Comparison of ENCODE assay signal across 10 cellular contexts in genomic region chr2:10332402-10333246, GRCh38. TPM values are rescaled to one million over a fixed set of nuclear protein-coding genes. Genes with fewer than 3 reads are reported as not detected.
DNase-seq lines count a peak whose midpoint lies in the region; ATAC-seq, FAIRE-seq and TF ChIP-seq lines count a peak whose summit lies in the region.
"Had no signal": no experiment of that assay in that cellular context is flagged by ENCODE, and none has a peak within 500 bp of the region (broad histone marks: within the 10 kb centered on the region; RNA-seq: fewer than 3 reads in every experiment).

No MANE protein-coding gene starts in this region.

- H3K4me1 Mint-ChIP-seq in CD4-positive, CD25-positive, alpha-beta regulatory T cell, result peaks cover 1 to 83% (median 50%) of the 10 kb centered on the region in 4 donors
- peaks cover 43% of the 10 kb centered on the region for H3K4me1 Mint-ChIP-seq in astrocyte (ENCODE audit: low read depth, unreplicated experiment)

- H3K27ac ChIP-seq in CD4-positive, CD25-positive, alpha-beta regulatory T cell (ENCODE audit: insufficient read depth, low read length, poor library complexity, severe bottlenecking), result peak overlapping the region; percentile 84
- H3K27ac ChIP-seq in IMR-90 (ENCODE audit: insufficient read depth, low read length), result no peak overlapping the region
- no peak overlapping the region for H3K27ac ChIP-seq in astrocyte (ENCODE audit: low read depth, low read length)
- H3K27ac ChIP-seq: ovary, thoracic aorta had no signal

- H3K9ac ChIP-seq in IMR-90 (ENCODE audit: low read depth, low read length) (no peak overlapping the region), astrocyte (ENCODE audit: low read length) (peak overlapping the region; percentile 5)

- H3K27ac Mint-ChIP-seq in CD4-positive, CD25-positive, alpha-beta regulatory T cell, result peak overlapping the region; percentile 98 to 100 (median 99)
- peak overlapping the region; percentile 60 for H3K27ac Mint-ChIP-seq in astrocyte (ENCODE audit: unreplicated experiment)

- peaks cover 0 to 5% of the 10 kb centered on the region in 2 experiments for H3K9me3 ChIP-seq in CD4-positive, CD25-positive, alpha-beta regulatory T cell (ENCODE audit: control insufficient read depth in 2 of 2, low read length in 2 of 2)
- H3K9me3 ChIP-seq in IMR-90 (ENCODE audit: control insufficient read depth, insufficient read depth, low read length), result peaks cover 5% of the 10 kb centered on the region
- peaks cover 6% of the 10 kb centered on the region for H3K9me3 ChIP-seq in astrocyte (ENCODE audit: insufficient read depth, low read depth, low read length)
- peaks cover 3% of the 10 kb centered on the region for H3K9me3 ChIP-seq in neuron (ENCODE audit: low read length)
- H3K9me3 ChIP-seq: ovary, thoracic aorta had no signal

- TF ChIP-seq RAD21 in IMR-90 (IDR thresholded peaks at IDR 0.05; ENCODE audit: low read length), result no peak

- H3K14ac ChIP-seq in IMR-90 (replicated peaks; ENCODE audit: low read depth, low read length), result no peak overlapping the region

- H3K27me3 Mint-ChIP-seq in CD4-positive, CD25-positive, alpha-beta regulatory T cell, result no peaks in the 10 kb centered on the region
- no peaks in the 10 kb centered on the region for H3K27me3 Mint-ChIP-seq in astrocyte (ENCODE audit: low read depth, unreplicated experiment)

- no peak overlapping the region for H3K4me3 ChIP-seq in CD4-positive, CD25-positive, alpha-beta regulatory T cell (ENCODE audit: low read depth, low read length)
- H3K4me3 ChIP-seq in IMR-90 (ENCODE audit: insufficient read depth, low read depth, low read length), result no peak overlapping the region
- no peak overlapping the region for H3K4me3 ChIP-seq in astrocyte (ENCODE audit: insufficient read depth, low read depth, low read length)
- H3K4me3 ChIP-seq in neuron (ENCODE audit: low read length), result peak overlapping the region; percentile 16
- H3K4me3 ChIP-seq: ovary, thoracic aorta had no signal

- H3K4me3 Mint-ChIP-seq in CD4-positive, CD25-positive, alpha-beta regulatory T cell, result peak overlapping the region; percentile 89 to 97 (median 92)
- H3K4me3 Mint-ChIP-seq in astrocyte (ENCODE audit: unreplicated experiment), result no peak overlapping the region

- BruUV-seq in IMR-90 (replicated peaks; lab: Mats Ljungman, UMichigan), result no TSS peak

- no peak overlapping the region for H3K18ac ChIP-seq in IMR-90 (ENCODE audit: low read depth, low read length)

- no peak overlapping the region for H2AFZ ChIP-seq in IMR-90 (replicated peaks; ENCODE audit: low read length, poor library complexity)
- H2AFZ ChIP-seq in astrocyte (ENCODE audit: low read depth, low read length), result no peak overlapping the region
- no peak overlapping the region for H2AFZ ChIP-seq in neuron (ENCODE audit: low read depth, low read length)

- intact Hi-C loops in IMR-90 (cut with micrococcal nuclease), result no loop called here

- peaks cover 21% of the 10 kb centered on the region for H3K36me3 Mint-ChIP-seq in CD4-positive, CD25-positive, alpha-beta regulatory T cell
- H3K36me3 Mint-ChIP-seq in astrocyte (ENCODE audit: low read depth, unreplicated experiment), result peaks cover 2% of the 10 kb centered on the region

- WGBS in IMR-90 (ENCODE audit: extremely low coverage in 2 of 2, insufficient read length in 1 of 2), 2 experiments, result 89% methylated on average over 1 of the region's 15 CpGs; no CpG with 5 or more reads in 1 of the 2 experiments

- DNase-seq in CD4-positive, CD25-positive, alpha-beta regulatory T cell, result no peak
- DNase-seq in IMR-90 (no peak), astrocyte (ENCODE audit: low read depth) (no peak), GM13977 (ENCODE audit: low spot score) (no peak), NCI-H510A treated with DMSO at 0.1 percent for 48 hours (lab: John Stamatoyannopoulos, UW) (no peak)
- DNase-seq: ovary had no signal

- no peak overlapping the region for H2AK9ac ChIP-seq in IMR-90 (replicated peaks; ENCODE audit: low read depth, low read length, poor library complexity)

- POLR2A ChIA-PET in IMR-90 (lab: Charles Lee; ENCODE audit: unreplicated experiment), result no interaction called here

- H4K8ac ChIP-seq in IMR-90 (ENCODE audit: low read depth in 2 of 2, low read length in 2 of 2), result no peak overlapping the region

- H4K5ac ChIP-seq in IMR-90 (ENCODE audit: low read depth, low read length), result no peak overlapping the region

- H3K9me1 ChIP-seq in IMR-90 (ENCODE audit: insufficient read depth, low read length), result peaks cover 14% of the 10 kb centered on the region

- in situ Hi-C loops in IMR-90 (cut with MboI; ENCODE audit: low sequenced_read_pairs), result no loop called here
- in situ Hi-C loops in GM13977 (cut with MboI; ENCODE audit: low pct_unique_long_range_greater_than_20kb, low sequenced_read_pairs, unreplicated experiment), result no loop called here

- peaks cover 0 to 2% (median 0%) of the 10 kb centered on the region in 7 donors for H3K9me3 Mint-ChIP-seq in CD4-positive, CD25-positive, alpha-beta regulatory T cell
- no peaks in the 10 kb centered on the region for H3K9me3 Mint-ChIP-seq in astrocyte (ENCODE audit: unreplicated experiment)

- dilution Hi-C loops in IMR-90 (cut with HindIII; ENCODE audit: low sequenced_read_pairs, unreplicated experiment), result no loop called here

- no peak overlapping the region for H3K56ac ChIP-seq in IMR-90 (ENCODE audit: extremely low read depth, insufficient read depth, low read length)

- no peak overlapping the region for H2AK5ac ChIP-seq in IMR-90 (ENCODE audit: low read depth, low read length)

- peaks cover 28 to 60% of the 10 kb centered on the region in 2 experiments for H3K79me1 ChIP-seq in IMR-90 (ENCODE audit: low read depth in 1 of 2, low read length in 2 of 2)

- peak overlapping the region; percentile 63 for H3K23ac ChIP-seq in IMR-90 (ENCODE audit: low read depth, low read length)

- H4K91ac ChIP-seq in IMR-90 (ENCODE audit: insufficient read depth, low read depth, low read length), result no peak overlapping the region

- peaks cover 77% of the 10 kb centered on the region for H3K79me2 ChIP-seq in astrocyte (ENCODE audit: insufficient read depth, low read length)

- H3K4ac ChIP-seq in IMR-90 (ENCODE audit: low read depth, low read length), result no peak overlapping the region

- no peak overlapping the region for H2BK120ac ChIP-seq in IMR-90 (ENCODE audit: low read depth, low read length)

- H2BK5ac ChIP-seq in IMR-90 (ENCODE audit: low read depth, low read length, poor library complexity, severe bottlenecking), result no peak overlapping the region

- peaks cover 5% of the 10 kb centered on the region for H3K36me3 ChIP-seq in CD4-positive, CD25-positive, alpha-beta regulatory T cell (ENCODE audit: control insufficient read depth, insufficient read depth, low read length)
- H3K36me3 ChIP-seq in IMR-90 (ENCODE audit: control insufficient read depth, insufficient read depth, low read length), result peaks cover 4% of the 10 kb centered on the region
- H3K36me3 ChIP-seq in astrocyte (ENCODE audit: insufficient read depth, low read length), result no peaks in the 10 kb centered on the region
- H3K36me3 ChIP-seq in neuron (ENCODE audit: insufficient read depth, low read length), result no peaks in the 10 kb centered on the region
- H3K36me3 ChIP-seq: ovary, thoracic aorta had no signal

- H4K20me1 ChIP-seq in IMR-90 (ENCODE audit: insufficient read depth, low read length), result peaks cover 34% of the 10 kb centered on the region
- H4K20me1 ChIP-seq in astrocyte (ENCODE audit: insufficient read depth, low read length), result peaks cover 29% of the 10 kb centered on the region

- ATAC-seq in CD4-positive, CD25-positive, alpha-beta regulatory T cell (ENCODE audit: low read depth in 2 of 2), result no peak
- no peak for ATAC-seq in IMR-90 (ENCODE audit: low read depth)
- ATAC-seq in GM21619 (IDR thresholded peaks at IDR 0.05; ENCODE audit: unreplicated experiment), result no peak
- no peak for ATAC-seq in HG03039 (IDR thresholded peaks at IDR 0.05; ENCODE audit: unreplicated experiment)

- TF ChIP-seq CTCF in IMR-90 (conservative IDR thresholded peaks at IDR 0.05; ENCODE audit: low read depth, low read length) (no peak), astrocyte (IDR thresholded peaks at IDR 0.05; ENCODE audit: insufficient read depth, low read depth, low read length) (no peak), GM13977 (IDR thresholded peaks at IDR 0.05; ENCODE audit: extremely low read depth, insufficient read depth, missing control alignments) (no peak)

- no peak for TF ChIP-seq POLR2A in IMR-90 (IDR thresholded peaks at IDR 0.05; ENCODE audit: low read depth, low read length)

- FAIRE-seq in astrocyte (lab: Jason Lieb, UNC), result no peak

- H2BK20ac ChIP-seq in IMR-90 (ENCODE audit: low read depth, low read length), result no peak overlapping the region

- CTCF ChIA-PET in IMR-90 (lab: Yijun Ruan, JAX), result no interaction called here

- H2BK15ac ChIP-seq in IMR-90 (ENCODE audit: low read depth, low read length), result no peak overlapping the region

- no peaks in the 10 kb centered on the region for H3K27me3 ChIP-seq in CD4-positive, CD25-positive, alpha-beta regulatory T cell (ENCODE audit: control insufficient read depth, insufficient read depth, low read length)
- H3K27me3 ChIP-seq in IMR-90 (ENCODE audit: control insufficient read depth, insufficient read depth, low read length), result no peaks in the 10 kb centered on the region
- no peaks in the 10 kb centered on the region for H3K27me3 ChIP-seq in astrocyte (ENCODE audit: insufficient read depth, low read length)
- H3K27me3 ChIP-seq in neuron (ENCODE audit: insufficient read depth, low read length), result no peaks in the 10 kb centered on the region
- H3K27me3 ChIP-seq: ovary had no signal

- peaks cover 48% of the 10 kb centered on the region for H3K4me1 ChIP-seq in CD4-positive, CD25-positive, alpha-beta regulatory T cell (ENCODE audit: control insufficient read depth, insufficient read depth, low read length, poor library complexity, severe bottlenecking)
- H3K4me1 ChIP-seq in IMR-90 (ENCODE audit: control insufficient read depth, insufficient read depth, low read length) (peaks cover 10% of the 10 kb centered on the region), astrocyte (ENCODE audit: insufficient read depth, low read length) (peaks cover 33% of the 10 kb centered on the region), neuron (ENCODE audit: insufficient read depth, low read length) (peaks cover 39% of the 10 kb centered on the region)

- H3K4me2 ChIP-seq in IMR-90 (ENCODE audit: low read depth, low read length) (no peak overlapping the region), astrocyte (ENCODE audit: low read length) (peak overlapping the region; percentile 31)

TF ChIP-seq in IMR-90, 13 proteins besides CTCF, POLR2A, EP300 and RAD21 (continues in another document):
- TF ChIP-seq CEBPB (IDR thresholded peaks at IDR 0.05; ENCODE audit: low read depth, low read length) (no peak), MAFK (IDR thresholded peaks at IDR 0.05; ENCODE audit: low read depth, low read length) (no peak)

RNA-seq across cellular contexts. Expression of gene HPCAL1, which starts 29.9 kb away (rescaled TPM):
- 33.8 TPM for total RNA-seq in CD4-positive, CD25-positive, alpha-beta regulatory T cell
- 10 to 100 TPM; 80.6 to 95.6 (median 87.7) TPM for polyA plus RNA-seq in CD4-positive, CD25-positive, alpha-beta regulatory T cell
- 8.2 and 9.4 TPM in 2 replicates for total RNA-seq in IMR-90 (2012; rRNA removed)
- 31.0 and 33.7 TPM in 2 replicates for polyA plus RNA-seq in IMR-90 (2012; rRNA removed)
- polyA plus RNA-seq in IMR-90 (2012; cell fraction: cytosol; rRNA removed), result 25.5 and 52.7 TPM in 2 replicates
- 18.3 and 34.8 TPM in 2 replicates for polyA plus RNA-seq in IMR-90 (2012; cell fraction: nucleus; rRNA removed; ENCODE audit: low replicate concordance)
- total RNA-seq in astrocyte, result 11.8 and 12.3 TPM in 2 replicates
